In genomic region chr9:92947268-92948031, GRCh38 we compare ENCODE assay signal across 8 cellular contexts. TPM values are rescaled to one million over a fixed set of nuclear protein-coding genes. Genes with fewer than 3 reads are reported as not detected.
DNase-seq lines count a peak whose midpoint lies in the region; ATAC-seq and TF ChIP-seq lines count a peak whose summit lies in the region.

Gene FGD3, plus strand, starts transcription at chr9:92947523. Its CDS starts 28,734 bp downstream, at chr9:92976257.

- intact Hi-C loops in CD14-positive monocyte (cut with micrococcal nuclease) (no loop called here), transverse colon (cut with DNase I; ENCODE audit: low total_unique reads) (no loop called here)

- H3K4me3 ChIP-seq in endocrine pancreas (ENCODE audit: control insufficient read depth, insufficient read depth, low read length) (no peak within 1 kb of the TSS), mucosa of stomach (ENCODE audit: low read length) (peak within 1 kb of the TSS; percentile 33), transverse colon (peak within 1 kb of the TSS in 3 of 4 donors; percentile 26 to 68 (median 40))

- WGBS in transverse colon (ENCODE audit: low coverage in 1 of 2), 2 donors: 7% methylated on average over 30 of the region's 36 CpGs; no CpG with 5 or more reads in 1 of the 2 donors

- H3K27ac Mint-ChIP-seq in CD14-positive monocyte: peak within 1 kb of the TSS in 1 of 7 donors; percentile 53

- ATAC-seq in GM21619 (IDR thresholded peaks at IDR 0.05; ENCODE audit: unreplicated experiment): no peak

- H3K4me1 ChIP-seq in endocrine pancreas (ENCODE audit: control insufficient read depth, insufficient read depth, low read length) (no peaks in the 10 kb centered on the region), mucosa of stomach (ENCODE audit: control insufficient read depth, insufficient read depth, low read length) (no peaks in the 10 kb centered on the region), transverse colon (peaks cover 0 to 11% (median 5%) of the 10 kb centered on the region in 4 donors)

- H3K27me3 Mint-ChIP-seq in CD14-positive monocyte (ENCODE audit: low read depth in 3 of 3): peaks cover 42 to 47% (median 43%) of the 10 kb centered on the region in 3 donors

- TF ChIP-seq EP300 in transverse colon (IDR thresholded peaks at IDR 0.05; ENCODE audit: low read depth): no peak

- no peak within 1 kb of the TSS for H3K27ac ChIP-seq in transverse colon

- TF ChIP-seq POLR2A in transverse colon (IDR thresholded peaks at IDR 0.05): no peak

- peak within 1 kb of the TSS; percentile 58 to 84 for H3K4me3 Mint-ChIP-seq in CD14-positive monocyte

- no peaks in the 10 kb centered on the region for H3K9me3 ChIP-seq in endocrine pancreas (ENCODE audit: control insufficient read depth, low read length)
- no peaks in the 10 kb centered on the region for H3K9me3 ChIP-seq in mucosa of stomach (ENCODE audit: control insufficient read depth, low read length)
- no peaks in the 10 kb centered on the region for H3K9me3 ChIP-seq in transverse colon

- TF ChIP-seq CTCF in CD14-positive monocyte (IDR thresholded peaks at IDR 0.05): no peak
- no peak for TF ChIP-seq CTCF in transverse colon (IDR thresholded peaks at IDR 0.05)

- in situ Hi-C loops in transverse colon (cut with MboI; ENCODE audit: low pct_ligation_motif_present in 1 of 4, low pct_unique_long_range_greater_than_20kb in 1 of 4, low sequenced_read_pairs in 3 of 4): no loop called here

- H3K4me1 Mint-ChIP-seq in CD14-positive monocyte: peaks cover 14% of the 10 kb centered on the region

- H3K9me3 Mint-ChIP-seq in CD14-positive monocyte: peaks cover 0 to 8% (median 2%) of the 10 kb centered on the region in 7 donors

- H3K27me3 ChIP-seq in endocrine pancreas (ENCODE audit: control insufficient read depth, insufficient read depth, low read length): no peaks in the 10 kb centered on the region
- peaks cover 27% of the 10 kb centered on the region for H3K27me3 ChIP-seq in mucosa of stomach (ENCODE audit: control insufficient read depth, insufficient read depth, low read length)
- peaks cover 28% of the 10 kb centered on the region for H3K27me3 ChIP-seq in transverse colon

- H3K9ac ChIP-seq in endocrine pancreas (ENCODE audit: control insufficient read depth, insufficient read depth, low read length): peak within 1 kb of the TSS; percentile 1
- H3K9ac ChIP-seq in mucosa of stomach (ENCODE audit: low read length): peak within 1 kb of the TSS; percentile 45

- DNase-seq in CD14-positive monocyte (ENCODE audit: low spot score) (no peak), NCI-H1436 (lab: John Stamatoyannopoulos, UW) (peak; percentile 91), transverse colon (no peak), HUDEP-2 (lab: John Stamatoyannopoulos, UW; ENCODE audit: unreplicated experiment in 76 of 76) (no peak)
- peak; percentile 56 for DNase-seq in activated CD4-positive, CD25-positive, alpha-beta regulatory T cell treated with anti-CD3 and anti-CD28 coated beads, Interleukin-2, amount 50 U/mL, for 72 hours

- peaks cover 0 to 6% of the 10 kb centered on the region in 2 donors for H3K36me3 Mint-ChIP-seq in CD14-positive monocyte

- H3K36me3 ChIP-seq in endocrine pancreas (ENCODE audit: control insufficient read depth, insufficient read depth, low read length): no peaks in the 10 kb centered on the region
- H3K36me3 ChIP-seq in mucosa of stomach (ENCODE audit: control insufficient read depth, insufficient read depth, low read length): no peaks in the 10 kb centered on the region
- no peaks in the 10 kb centered on the region for H3K36me3 ChIP-seq in transverse colon

RNA-seq across cellular contexts. Expression of gene FGD3, which starts in this region (rescaled TPM):
- polyA plus RNA-seq in CD14-positive monocyte: 10 to 100 TPM; 32.4 to 56.2 TPM
- total RNA-seq in transverse colon: 1 to 10 TPM in 3 of 4 donors, not detected in 1; 5.2 to 9.7 (median 6.0) TPM

Comparison
In these comparisons a context has a peak if more than half of its experiments do, and no peak if none do; other contexts are left out.
1. DNase-seq: peak in NCI-H1436 (single experiment) and activated CD4-positive, CD25-positive, alpha-beta regulatory T cell treated with anti-CD3 and anti-CD28 coated beads, Interleukin-2, amount 50 U/mL, for 72 hours (single experiment); none in CD14-positive monocyte (single experiment), transverse colon (single experiment) and HUDEP-2 (0 of 76).